Comparison of ENCODE assay signal across 11 cellular contexts in the genomic region with DNA sequence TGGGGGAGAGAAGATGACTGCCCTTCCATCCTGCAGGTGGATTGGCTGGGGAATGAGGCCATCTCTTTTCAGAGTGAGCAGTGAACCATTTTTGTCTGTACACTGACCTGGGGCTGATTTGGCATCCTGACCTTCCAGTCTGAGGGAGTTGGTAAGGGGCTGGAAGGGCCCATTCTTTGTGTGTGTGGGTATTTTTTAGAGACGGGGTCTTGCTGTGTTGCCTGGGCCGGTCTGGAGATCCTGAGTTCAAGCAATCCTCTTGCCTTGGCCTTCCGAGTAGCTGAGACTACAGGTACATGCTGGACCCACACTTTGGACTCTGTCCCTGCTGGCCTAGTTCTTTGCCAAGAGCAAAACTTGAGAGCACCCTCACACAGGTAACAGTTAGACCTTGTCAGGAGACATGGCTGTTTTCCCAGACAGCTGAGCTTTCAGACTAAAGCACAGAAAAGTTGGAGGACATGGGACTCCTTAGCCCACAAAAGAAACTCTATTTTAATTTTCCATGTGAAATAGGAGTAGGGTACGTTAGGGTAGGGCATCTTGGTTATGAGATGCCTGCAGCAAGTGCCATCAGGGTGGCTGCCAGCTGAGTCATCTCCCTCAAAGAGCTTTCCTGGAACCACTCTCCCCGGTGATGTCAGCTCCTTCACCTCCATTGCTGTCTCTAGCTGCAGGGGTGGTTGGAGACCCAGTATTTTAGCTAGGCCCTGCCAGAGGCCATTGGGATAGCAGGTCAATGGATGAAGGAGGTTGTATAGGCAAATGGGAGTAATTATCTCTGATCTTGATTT.
DNase-seq lines count a peak whose midpoint lies in the region; TF ChIP-seq lines count a peak whose summit lies in the region.
"Had no signal": no experiment of that assay in that cellular context is flagged by ENCODE, and none has a peak within 500 bp of the region (broad histone marks: within the 10 kb centered on the region; RNA-seq: fewer than 3 reads in every experiment).

No MANE protein-coding gene starts in this region.

- H3K27me3 Mint-ChIP-seq in CD8-positive, alpha-beta memory T cell = no peaks in the 10 kb centered on the region
- H3K27me3 Mint-ChIP-seq in mesothelial cell of epicardium (ENCODE audit: low read depth) = no peaks in the 10 kb centered on the region

- H3K4me1 ChIP-seq in CD8-positive, alpha-beta memory T cell (ENCODE audit: insufficient read depth, low read length) = peaks cover 95% of the 10 kb centered on the region
- peaks cover 53% of the 10 kb centered on the region for H3K4me1 ChIP-seq in SJSA1 (replicated peaks)
- peaks cover 22% of the 10 kb centered on the region for H3K4me1 ChIP-seq in colonic mucosa

- H3K27ac ChIP-seq in CD8-positive, alpha-beta memory T cell (ENCODE audit: low read depth, low read length) = no peak overlapping the region
- H3K27ac ChIP-seq in SJSA1 = peak overlapping the region; percentile 73
- peak overlapping the region; percentile 64 for H3K27ac ChIP-seq in colonic mucosa

- POLR2A ChIA-PET in CD8-positive, alpha-beta memory T cell (lab: Charles Lee) = no interaction called here

- peak overlapping the region in 2 of 7 donors; percentile 50 to 61 for H3K4me3 Mint-ChIP-seq in CD8-positive, alpha-beta memory T cell
- H3K4me3 Mint-ChIP-seq in mesothelial cell of epicardium = no peak overlapping the region

- peak overlapping the region in 1 of 2 donors; percentile 38 for H3K9ac ChIP-seq in colonic mucosa (ENCODE audit: low read depth in 2 of 2, low read length in 2 of 2)

- H3K9me3 Mint-ChIP-seq in CD8-positive, alpha-beta memory T cell = peaks cover 0 to 6% (median 4%) of the 10 kb centered on the region in 5 donors
- H3K9me3 Mint-ChIP-seq in mesothelial cell of epicardium = peaks cover 28% of the 10 kb centered on the region

- TF ChIP-seq CTCF in colonic mucosa (IDR thresholded peaks at IDR 0.05) (no peak), mesothelial cell of epicardium (IDR thresholded peaks at IDR 0.05; ENCODE audit: unreplicated experiment) (no peak)

- no peak overlapping the region for H3K4me3 ChIP-seq in CD8-positive, alpha-beta memory T cell (ENCODE audit: low read length)
- H3K4me3 ChIP-seq in SJSA1 (no peak overlapping the region), colonic mucosa (no peak overlapping the region)
- H3K4me3 ChIP-seq: GM12878 had no signal

- no peak for DNase-seq in CD8-positive, alpha-beta memory T cell
- DNase-seq in SJSA1 (ENCODE audit: low read depth in 1 of 2, low spot score in 2 of 2) (peak in 1 of 2 experiments; percentile 19), colonic mucosa (peak; percentile 48), renal cortical epithelial cell (ENCODE audit: low read depth) (peak; percentile 83), NCI-H2171 (lab: John Stamatoyannopoulos, UW) (no peak), mesothelial cell of epicardium (ENCODE audit: low spot score in 2 of 2, unreplicated experiment in 2 of 2) (no peak), D341Med (ENCODE audit: low spot score) (no peak), GM19240 (ENCODE audit: insufficient read length, low spot score) (no peak)
- DNase-seq: effector CD8-positive, alpha-beta T cell; NCI-H774 had no signal

- peaks cover 11 to 25% (median 15%) of the 10 kb centered on the region in 3 donors for H3K36me3 Mint-ChIP-seq in CD8-positive, alpha-beta memory T cell
- peaks cover 24% of the 10 kb centered on the region for H3K36me3 Mint-ChIP-seq in mesothelial cell of epicardium

- CTCF ChIA-PET in CD8-positive, alpha-beta memory T cell (lab: Charles Lee) = interaction anchor here (4.0 to 12.5 kb wide), 2 partner anchors 12 to 28 kb away, joined by 18 to 151 read pairs; no protein-coding TSS in a partner anchor

- intact Hi-C loops in colonic mucosa (cut with DNase I) = no loop called here

- H3K36me3 ChIP-seq in CD8-positive, alpha-beta memory T cell (ENCODE audit: insufficient read depth, low read length) = no peaks in the 10 kb centered on the region
- peaks cover 4% of the 10 kb centered on the region; the same call in 1 of the 2 replicates for H3K36me3 ChIP-seq in SJSA1
- H3K36me3 ChIP-seq in colonic mucosa = no peaks in the 10 kb centered on the region

- no peaks in the 10 kb centered on the region for H3K9me3 ChIP-seq in CD8-positive, alpha-beta memory T cell (ENCODE audit: low read length)
- H3K9me3 ChIP-seq in SJSA1 (replicated peaks) = peaks cover 10% of the 10 kb centered on the region
- no peaks in the 10 kb centered on the region for H3K9me3 ChIP-seq in colonic mucosa

- no peaks in the 10 kb centered on the region for H3K27me3 ChIP-seq in CD8-positive, alpha-beta memory T cell (ENCODE audit: insufficient read depth, low read length, poor library complexity, severe bottlenecking)
- H3K27me3 ChIP-seq in SJSA1 (replicated peaks) = no peaks in the 10 kb centered on the region
- no peaks in the 10 kb centered on the region for H3K27me3 ChIP-seq in colonic mucosa

- peak overlapping the region in 7 of 8 donors; percentile 1 to 93 (median 71) for H3K27ac Mint-ChIP-seq in CD8-positive, alpha-beta memory T cell
- H3K27ac Mint-ChIP-seq in mesothelial cell of epicardium = no peak overlapping the region

- peaks cover 81 to 98% (median 88%) of the 10 kb centered on the region in 3 donors for H3K4me1 Mint-ChIP-seq in CD8-positive, alpha-beta memory T cell
- H3K4me1 Mint-ChIP-seq in mesothelial cell of epicardium = peaks cover 8% of the 10 kb centered on the region

Comparison
In these comparisons a context has a peak if more than half of its experiments do, and no peak if none do; other contexts are left out.
1. DNase-seq: peak in colonic mucosa (single experiment) and renal cortical epithelial cell (single experiment); none in CD8-positive, alpha-beta memory T cell (0 of 5), NCI-H2171 (single experiment), mesothelial cell of epicardium (0 of 2), D341Med (single experiment) and GM19240 (single experiment).